Comparison of ENCODE assay signal across 21 cellular contexts in genomic region chr3:170966495-170966894, GRCh38. TPM values are rescaled to one million over a fixed set of nuclear protein-coding genes. Genes with fewer than 3 reads are reported as not detected.
DNase-seq lines count a peak whose midpoint lies in the region; ATAC-seq, FAIRE-seq and TF ChIP-seq lines count a peak whose summit lies in the region.
"Had no signal": no experiment of that assay in that cellular context is flagged by ENCODE, and none has a peak within 500 bp of the region (broad histone marks: within the 10 kb centered on the region; RNA-seq: fewer than 3 reads in every experiment).

No MANE protein-coding gene starts in this region.

- H3K4me3 ChIP-seq in left ventricle myocardium inferior (no peak overlapping the region), fibroblast of the aortic adventitia (ENCODE audit: low read depth, low read length) (no peak overlapping the region), liver (ENCODE audit: low read depth in 1 of 3, low read length in 3 of 3) (no peak overlapping the region), small intestine (ENCODE audit: low read depth in 1 of 2, low read length in 2 of 2) (no peak overlapping the region), SK-N-SH (ENCODE audit: low read depth in 2 of 2, low read length in 1 of 2) (no peak overlapping the region), lower leg skin (ENCODE audit: low read depth, poor library complexity, severe bottlenecking) (no peak overlapping the region)
- H3K4me3 ChIP-seq: GM23248 had no signal

- no peaks in the 10 kb centered on the region for H3K27me3 ChIP-seq in left ventricle myocardium inferior (ENCODE audit: low read depth)
- no peaks in the 10 kb centered on the region for H3K27me3 ChIP-seq in liver (ENCODE audit: control insufficient read depth in 4 of 4, insufficient read depth in 4 of 4, low read length in 3 of 4)
- no peaks in the 10 kb centered on the region for H3K27me3 ChIP-seq in small intestine (ENCODE audit: control insufficient read depth in 2 of 2, insufficient read depth in 2 of 2, low read length in 2 of 2)
- no peaks in the 10 kb centered on the region for H3K27me3 ChIP-seq in SK-N-SH (ENCODE audit: insufficient read depth)

- no peak overlapping the region for H3K4me3 Mint-ChIP-seq in glutamatergic neuron (ENCODE audit: unreplicated experiment)
- H3K4me3 Mint-ChIP-seq: CD4-positive, alpha-beta memory T cell had no signal

- H3K27ac Mint-ChIP-seq in glutamatergic neuron (ENCODE audit: unreplicated experiment), result no peak overlapping the region
- H3K27ac Mint-ChIP-seq: CD4-positive, alpha-beta memory T cell had no signal

- H3K9ac ChIP-seq in liver (ENCODE audit: low read depth in 1 of 2, low read length in 2 of 2) (peak overlapping the region in 1 of 2 donors; percentile 62), SK-N-SH (no peak overlapping the region)
- H3K9ac ChIP-seq: GM23248 had no signal

- TF ChIP-seq CTCF in left ventricle myocardium inferior (IDR thresholded peaks at IDR 0.05; ENCODE audit: borderline replicate concordance) (no peak), fibroblast of the aortic adventitia (IDR thresholded peaks at IDR 0.05; ENCODE audit: insufficient read depth, low read length) (no peak), liver (IDR thresholded peaks at IDR 0.05; ENCODE audit: low read depth, low read length, missing input control) (no peak), SK-N-SH (IDR thresholded peaks at IDR 0.05) (no peak), lower leg skin (IDR thresholded peaks at IDR 0.05) (no peak), glutamatergic neuron (IDR thresholded peaks at IDR 0.05; ENCODE audit: partially characterized antibody, unreplicated experiment) (no peak)

- no peaks in the 10 kb centered on the region for H3F3A ChIP-seq in SK-N-SH (replicated peaks; ENCODE audit: insufficient read depth)

- TF ChIP-seq POLR2A in lower leg skin (IDR thresholded peaks at IDR 0.05), result no peak

- H3K9me2 ChIP-seq in SK-N-SH, result no peaks in the 10 kb centered on the region

- no peak overlapping the region for H2AFZ ChIP-seq in SK-N-SH (ENCODE audit: low read depth)
- H2AFZ ChIP-seq: GM23248 had no signal

- H3K9me3 Mint-ChIP-seq in glutamatergic neuron (ENCODE audit: unreplicated experiment), result peaks cover 2% of the 10 kb centered on the region

- H3K4me1 ChIP-seq in left ventricle myocardium inferior (peaks cover 20% of the 10 kb centered on the region), liver (ENCODE audit: control insufficient read depth in 4 of 4, insufficient read depth in 4 of 4, low read length in 3 of 4) (peaks cover 5 to 47% (median 38%) of the 10 kb centered on the region in 4 donors), small intestine (ENCODE audit: control insufficient read depth in 2 of 2, insufficient read depth in 1 of 2, low read depth in 1 of 2, low read length in 1 of 2) (peaks cover 0 to 1% of the 10 kb centered on the region in 2 donors), SK-N-SH (ENCODE audit: control insufficient read depth in 1 of 2, insufficient read depth in 2 of 2, low read depth in 1 of 2, low read length in 1 of 2) (no peaks in the 10 kb centered on the region)

- no peak for TF ChIP-seq EP300 in SK-N-SH (IDR thresholded peaks at IDR 0.05; ENCODE audit: borderline replicate concordance in 1 of 2, low read depth in 1 of 2, low read length in 1 of 2)

- H3K27me3 Mint-ChIP-seq in glutamatergic neuron (ENCODE audit: unreplicated experiment), result peaks cover 4% of the 10 kb centered on the region

- no peaks in the 10 kb centered on the region for H3K36me3 ChIP-seq in left ventricle myocardium inferior
- no peaks in the 10 kb centered on the region for H3K36me3 ChIP-seq in liver (ENCODE audit: control insufficient read depth in 4 of 4, insufficient read depth in 3 of 4, low read depth in 1 of 4, low read length in 3 of 4)
- no peaks in the 10 kb centered on the region for H3K36me3 ChIP-seq in small intestine (ENCODE audit: control insufficient read depth in 2 of 2, insufficient read depth in 2 of 2, low read length in 2 of 2)
- H3K36me3 ChIP-seq in SK-N-SH (replicated peaks in 1 of 2; ENCODE audit: control insufficient read depth in 1 of 2, insufficient read depth in 2 of 2, low read length in 1 of 2), result no peaks in the 10 kb centered on the region

- H3K36me3 Mint-ChIP-seq in glutamatergic neuron (ENCODE audit: unreplicated experiment), result peaks cover 10% of the 10 kb centered on the region
- H3K36me3 Mint-ChIP-seq: CD4-positive, alpha-beta memory T cell had no signal

- no peaks in the 10 kb centered on the region for H4K20me1 ChIP-seq in SK-N-SH (ENCODE audit: insufficient read depth)

- ATAC-seq in left ventricle myocardium superior, result peak; percentile 38

- H3K27ac ChIP-seq in left ventricle myocardium inferior (replicated peaks), result no peak overlapping the region
- peak overlapping the region; percentile 69 to 87 for H3K27ac ChIP-seq in liver (ENCODE audit: low read depth in 1 of 2, low read length in 2 of 2)
- H3K27ac ChIP-seq in small intestine (ENCODE audit: low read depth in 1 of 2, low read length in 1 of 2), result no peak overlapping the region
- H3K27ac ChIP-seq in SK-N-SH (ENCODE audit: low read depth in 2 of 2, low read length in 1 of 2), result no peak overlapping the region
- H3K27ac ChIP-seq: GM23248 had no signal

- no peaks in the 10 kb centered on the region for H3K79me2 ChIP-seq in SK-N-SH (ENCODE audit: insufficient read depth)

- TF ChIP-seq RAD21 in liver (IDR thresholded peaks at IDR 0.05) (peak; percentile 44 to 68), SK-N-SH (IDR thresholded peaks at IDR 0.05; ENCODE audit: low read length) (no peak)

- no peak overlapping the region for H3K4me2 ChIP-seq in SK-N-SH

- CTCF ChIA-PET in SK-N-SH (lab: Yijun Ruan, JAX), result interaction anchor here (4.3 kb wide), 1 partner anchor 599 kb away, joined by 20 read pairs; no protein-coding TSS in a partner anchor

- intact Hi-C loops in left ventricle myocardium superior (cut with micrococcal nuclease) (no loop called here), left ventricle myocardium inferior (cut with micrococcal nuclease) (no loop called here), lower leg skin (cut with DNase I; ENCODE audit: low total_unique reads) (loop anchor here (10.0 kb wide), 1 partner anchor 598 kb away; no protein-coding TSS in a partner anchor)

- DNase-seq in left ventricle myocardium superior (no peak), left ventricle myocardium inferior (no peak), fibroblast of the aortic adventitia (ENCODE audit: low read depth) (peak; percentile 38), small intestine (peak; percentile 83), SK-N-SH (no peak), lower leg skin (ENCODE audit: low spot score in 2 of 2) (no peak), glutamatergic neuron (no peak)
- DNase-seq: C1 segment of cervical spinal cord; Calu3; CD4-positive, alpha-beta memory T cell; COR-L47; DMS53; DMS79 treated with DMSO at 0.1 percent for 48 hours; GF-D8; GM23248; H7; HCEC 1CT had no signal

- H3K4me1 Mint-ChIP-seq in glutamatergic neuron (ENCODE audit: low read depth, unreplicated experiment), result peaks cover 7% of the 10 kb centered on the region
- H3K4me1 Mint-ChIP-seq: CD4-positive, alpha-beta memory T cell had no signal

- POLR2A ChIA-PET in SK-N-SH (lab: Yijun Ruan, JAX), result no interaction called here

- no peak for FAIRE-seq in small intestine (lab: Jason Lieb, UNC)
- FAIRE-seq: GM12891, GM18507, H1 had no signal

- H3K9me3 ChIP-seq in left ventricle myocardium inferior (replicated peaks) (no peaks in the 10 kb centered on the region), liver (ENCODE audit: control insufficient read depth in 4 of 4, low read length in 3 of 4) (no peaks in the 10 kb centered on the region), small intestine (ENCODE audit: control insufficient read depth, low read depth) (no peaks in the 10 kb centered on the region), SK-N-SH (no peaks in the 10 kb centered on the region)

- WGBS in liver, result 37% methylated on average over 1 of the region's 1 CpG
- 6 to 39% (median 28%) methylated on average over 1 of the region's 1 CpG for WGBS in small intestine, 3 donors
- 94% methylated on average over 1 of the region's 1 CpG for WGBS in SK-N-SH (ENCODE audit: low lambda C conversion rate)
- WGBS in lower leg skin, 2 donors, result 57 to 59% methylated on average over 1 of the region's 1 CpG

TF ChIP-seq in liver, 16 proteins besides CTCF, POLR2A, EP300 and RAD21 (continues in another document):
- TF ChIP-seq HNF4A (conservative IDR thresholded peaks at IDR 0.05) (peak; percentile 97), EGR1 (IDR thresholded peaks at IDR 0.05; ENCODE audit: low read depth in 2 of 2) (no peak), SP1 (IDR thresholded peaks at IDR 0.05) (peak; percentile 88), RXRA (IDR thresholded peaks at IDR 0.05) (peak; percentile 71 to 85), HNF4G (IDR thresholded peaks at IDR 0.05) (peak; percentile 91)

TF ChIP-seq in SK-N-SH, 30 proteins besides CTCF, POLR2A, EP300 and RAD21 (continues in another document):
- TF ChIP-seq, protein P1, sequence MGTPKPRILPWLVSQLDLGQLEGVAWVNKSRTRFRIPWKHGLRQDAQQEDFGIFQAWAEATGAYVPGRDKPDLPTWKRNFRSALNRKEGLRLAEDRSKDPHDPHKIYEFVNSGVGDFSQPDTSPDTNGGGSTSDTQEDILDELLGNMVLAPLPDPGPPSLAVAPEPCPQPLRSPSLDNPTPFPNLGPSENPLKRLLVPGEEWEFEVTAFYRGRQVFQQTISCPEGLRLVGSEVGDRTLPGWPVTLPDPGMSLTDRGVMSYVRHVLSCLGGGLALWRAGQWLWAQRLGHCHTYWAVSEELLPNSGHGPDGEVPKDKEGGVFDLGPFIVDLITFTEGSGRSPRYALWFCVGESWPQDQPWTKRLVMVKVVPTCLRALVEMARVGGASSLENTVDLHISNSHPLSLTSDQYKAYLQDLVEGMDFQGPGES (IDR thresholded peaks at IDR 0.05; ENCODE audit: low read depth, low read length), result no peak
- TF ChIP-seq TCF12 (IDR thresholded peaks at IDR 0.05), result no peak

RNA-seq across cellular contexts. Expression of gene EIF5A2, which starts 58.1 kb away (rescaled TPM):
- 10.2 TPM for total RNA-seq in left ventricle myocardium superior
- 10.2 TPM for total RNA-seq in left ventricle myocardium inferior
- 4.8 and 22.3 TPM in 2 replicates for total RNA-seq in fibroblast of the aortic adventitia (ENCODE audit: low replicate concordance)
- total RNA-seq in liver, result 1 to 10 TPM; 1.6 to 2.1 TPM
- 1 to 10 TPM; 1.8 to 2.4 TPM for polyA plus RNA-seq in liver
- 1 to 10 TPM in 2 of 3 donors, under 1 TPM in 1; 0.54 to 2.2 (median 1.9) TPM for polyA plus RNA-seq in small intestine
- 2.7 and 4.0 TPM in 2 replicates for polyA plus RNA-seq in SK-N-SH (2012; rRNA removed)
- polyA plus RNA-seq in SK-N-SH (2012; cell fraction: cytosol; rRNA removed), result 4.8 and 4.9 TPM in 2 replicates
- polyA plus RNA-seq in SK-N-SH (2012; cell fraction: nucleus; rRNA removed), result 1.9 and 2.5 TPM in 2 replicates
- total RNA-seq in lower leg skin, result 1 to 10 TPM; 2.5 to 7.3 (median 3.5) TPM
- 10.2 TPM for total RNA-seq in glutamatergic neuron (ENCODE audit: unreplicated experiment)

Comparison
In these comparisons a context has a peak if more than half of its experiments do, and no peak if none do; other contexts are left out.
1. DNase-seq: peak in fibroblast of the aortic adventitia (single experiment) and small intestine (single experiment); none in left ventricle myocardium superior (single experiment), left ventricle myocardium inferior (single experiment), SK-N-SH (single experiment), lower leg skin (0 of 2) and glutamatergic neuron (single experiment).
2. H3K27ac ChIP-seq: peak in liver (2 of 2); none in left ventricle myocardium inferior (single experiment), small intestine (0 of 2) and SK-N-SH (0 of 2).